ENCODE assay signal across 7 cellular contexts in genomic region chr5:113678924-113679575, GRCh38.
DNase-seq lines count a peak whose midpoint lies in the region; ATAC-seq and TF ChIP-seq lines count a peak whose summit lies in the region.

No MANE protein-coding gene starts in this region.

- no peak overlapping the region for H3K4me3 ChIP-seq in fibroblast of lung (replicated peaks in 1 of 4; ENCODE audit: control extremely low read depth in 1 of 4, insufficient read depth in 1 of 4, low read depth in 3 of 4, low read length in 4 of 4)
- no peak overlapping the region for H3K4me3 ChIP-seq in ovary

- ATAC-seq in GM19467 (IDR thresholded peaks at IDR 0.05; ENCODE audit: unreplicated experiment) (peak; percentile 55), SK-N-SH treated with all-trans-retinoic acid at 6 μM for 48 hours (peak; percentile 91)

- DNase-seq in DMS53 (lab: John Stamatoyannopoulos, UW) (peak; percentile 70), KG1 (lab: John Stamatoyannopoulos, UW) (peak; percentile 0), fibroblast of lung (ENCODE audit: low read depth in 2 of 2) (peak; percentile 19 to 58), ovary (no peak), HuH-7.5 (ENCODE audit: low spot score) (no peak)

- TF ChIP-seq CTCF in fibroblast of lung (conservative IDR thresholded peaks at IDR 0.05 in 1 of 2, IDR thresholded peaks at IDR 0.05 in 1 of 2; ENCODE audit: low read depth in 1 of 2, low read length in 2 of 2) (peak; percentile 67 to 73), ovary (IDR thresholded peaks at IDR 0.05) (peak; percentile 14 to 23 (median 19))

- intact Hi-C loops in ovary (cut with DNase I): no loop called here

- H3K27ac ChIP-seq in fibroblast of lung (ENCODE audit: insufficient read depth, low read length) (no peak overlapping the region), ovary (no peak overlapping the region)

- no peaks in the 10 kb centered on the region for H3K9me3 ChIP-seq in fibroblast of lung (ENCODE audit: control insufficient read depth, insufficient read depth, low read depth, low read length)
- no peaks in the 10 kb centered on the region for H3K9me3 ChIP-seq in ovary

- H3K27me3 ChIP-seq in fibroblast of lung (ENCODE audit: control insufficient read depth, insufficient read depth, low read length): no peaks in the 10 kb centered on the region
- H3K27me3 ChIP-seq in ovary: no peaks in the 10 kb centered on the region

- no peak overlapping the region for H2AFZ ChIP-seq in fibroblast of lung (ENCODE audit: low read length)

- no peaks in the 10 kb centered on the region for H4K20me1 ChIP-seq in fibroblast of lung (ENCODE audit: control insufficient read depth, extremely low read depth, insufficient read depth, low read length)

- H3K4me1 ChIP-seq in fibroblast of lung (ENCODE audit: control insufficient read depth, extremely low read depth, insufficient read depth, low read length) (no peaks in the 10 kb centered on the region), ovary (ENCODE audit: insufficient read depth) (no peaks in the 10 kb centered on the region)

- no peaks in the 10 kb centered on the region for H3K79me2 ChIP-seq in fibroblast of lung (ENCODE audit: control insufficient read depth, insufficient read depth, low read length)

- 37 to 42% (median 39%) methylated on average over 7 of the region's 7 CpGs for WGBS in ovary, 3 donors

- H3K4me2 ChIP-seq in fibroblast of lung (ENCODE audit: extremely low read depth, insufficient read depth, low read length): no peak overlapping the region

- TF ChIP-seq EP300 in ovary (IDR thresholded peaks at IDR 0.05): no peak

- H3K36me3 ChIP-seq in fibroblast of lung (ENCODE audit: control insufficient read depth, insufficient read depth, low read length): no peaks in the 10 kb centered on the region
- no peaks in the 10 kb centered on the region for H3K36me3 ChIP-seq in ovary

- H3K9ac ChIP-seq in fibroblast of lung (ENCODE audit: insufficient read depth, low read length): no peak overlapping the region

- no peak for TF ChIP-seq POLR2A in ovary (IDR thresholded peaks at IDR 0.05)

TF ChIP-seq in SK-N-SH treated with all-trans-retinoic acid at 6 μM for 48 hours, 23 proteins besides CTCF, POLR2A, EP300 and RAD21:
- no peak for TF ChIP-seq ESRRG (CRISPR knock-in tag; IDR thresholded peaks at IDR 0.05)
- TF ChIP-seq ZNF8 (CRISPR knock-in tag; IDR thresholded peaks at IDR 0.05): no peak
- TF ChIP-seq ZC3H10 (CRISPR knock-in tag; IDR thresholded peaks at IDR 0.05): no peak
- TF ChIP-seq, protein P1, sequence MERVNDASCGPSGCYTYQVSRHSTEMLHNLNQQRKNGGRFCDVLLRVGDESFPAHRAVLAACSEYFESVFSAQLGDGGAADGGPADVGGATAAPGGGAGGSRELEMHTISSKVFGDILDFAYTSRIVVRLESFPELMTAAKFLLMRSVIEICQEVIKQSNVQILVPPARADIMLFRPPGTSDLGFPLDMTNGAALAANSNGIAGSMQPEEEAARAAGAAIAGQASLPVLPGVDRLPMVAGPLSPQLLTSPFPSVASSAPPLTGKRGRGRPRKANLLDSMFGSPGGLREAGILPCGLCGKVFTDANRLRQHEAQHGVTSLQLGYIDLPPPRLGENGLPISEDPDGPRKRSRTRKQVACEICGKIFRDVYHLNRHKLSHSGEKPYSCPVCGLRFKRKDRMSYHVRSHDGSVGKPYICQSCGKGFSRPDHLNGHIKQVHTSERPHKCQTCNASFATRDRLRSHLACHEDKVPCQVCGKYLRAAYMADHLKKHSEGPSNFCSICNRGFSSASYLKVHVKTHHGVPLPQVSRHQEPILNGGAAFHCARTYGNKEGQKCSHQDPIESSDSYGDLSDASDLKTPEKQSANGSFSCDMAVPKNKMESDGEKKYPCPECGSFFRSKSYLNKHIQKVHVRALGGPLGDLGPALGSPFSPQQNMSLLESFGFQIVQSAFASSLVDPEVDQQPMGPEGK (CRISPR knock-in tag; IDR thresholded peaks at IDR 0.05; ENCODE audit: borderline replicate concordance): no peak
- no peak for TF ChIP-seq ZFP3 (CRISPR knock-in tag; IDR thresholded peaks at IDR 0.05)
- TF ChIP-seq CSDC2 (CRISPR knock-in tag; IDR thresholded peaks at IDR 0.05): no peak

Comparison
In these comparisons a context has a peak if more than half of its experiments do, and no peak if none do; other contexts are left out.
1. DNase-seq: peak in DMS53 (single experiment), KG1 (single experiment) and fibroblast of lung (2 of 2); none in ovary (0 of 5) and HuH-7.5 (single experiment).